ENCODE assay signal across 1 cellular context in the genomic region with DNA sequence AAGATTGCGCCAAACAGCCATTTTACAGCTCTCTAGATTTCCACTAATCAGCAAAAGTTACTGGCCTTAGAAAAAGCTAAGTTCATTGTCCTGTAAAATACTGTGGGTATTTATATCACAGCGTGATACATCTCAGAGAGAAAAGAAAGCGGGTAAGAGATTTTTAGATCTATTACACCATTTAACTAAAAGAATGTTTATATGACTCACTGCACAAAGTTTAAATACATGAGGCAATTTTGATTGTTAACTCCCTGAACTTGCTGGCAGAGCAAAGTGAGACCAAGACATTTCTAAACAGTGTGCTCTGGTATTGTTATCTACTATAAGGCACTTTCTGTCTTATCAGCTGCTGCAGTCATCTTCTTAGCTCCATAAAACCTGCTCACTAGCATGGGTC.
TF ChIP-seq lines count a peak whose summit lies in the region.

No MANE protein-coding gene starts in this region.

TF ChIP-seq in HEK293, 187 proteins besides CTCF, POLR2A, EP300 and RAD21 (continued from another document and continues in another):
- peak; percentile 81 for TF ChIP-seq TCF7L2 (IDR thresholded peaks at IDR 0.05; ENCODE audit: borderline replicate concordance, low read depth, low read length)
- TF ChIP-seq SP3 (tag by site-specific recombination; IDR thresholded peaks at IDR 0.05), result no peak
- TF ChIP-seq ZNF114 (tag by site-specific recombination; IDR thresholded peaks at IDR 0.05), result no peak
- TF ChIP-seq KLF8 (tag by site-specific recombination; IDR thresholded peaks at IDR 0.05), result peak; percentile 13; the same call in 1 of the 2 replicates
- TF ChIP-seq ZNF473 (tag by site-specific recombination; IDR thresholded peaks at IDR 0.05), result no peak
- TF ChIP-seq BCL6B (tag by site-specific recombination; IDR thresholded peaks at IDR 0.05), result no peak
- TF ChIP-seq ZNF138 (tag by site-specific recombination; IDR thresholded peaks at IDR 0.05; ENCODE audit: borderline replicate concordance), result no peak
- no peak for TF ChIP-seq ZNF549 (tag by site-specific recombination; IDR thresholded peaks at IDR 0.05)
- TF ChIP-seq ZNF701 (tag by site-specific recombination; IDR thresholded peaks at IDR 0.05), result no peak
- TF ChIP-seq, protein P1, sequence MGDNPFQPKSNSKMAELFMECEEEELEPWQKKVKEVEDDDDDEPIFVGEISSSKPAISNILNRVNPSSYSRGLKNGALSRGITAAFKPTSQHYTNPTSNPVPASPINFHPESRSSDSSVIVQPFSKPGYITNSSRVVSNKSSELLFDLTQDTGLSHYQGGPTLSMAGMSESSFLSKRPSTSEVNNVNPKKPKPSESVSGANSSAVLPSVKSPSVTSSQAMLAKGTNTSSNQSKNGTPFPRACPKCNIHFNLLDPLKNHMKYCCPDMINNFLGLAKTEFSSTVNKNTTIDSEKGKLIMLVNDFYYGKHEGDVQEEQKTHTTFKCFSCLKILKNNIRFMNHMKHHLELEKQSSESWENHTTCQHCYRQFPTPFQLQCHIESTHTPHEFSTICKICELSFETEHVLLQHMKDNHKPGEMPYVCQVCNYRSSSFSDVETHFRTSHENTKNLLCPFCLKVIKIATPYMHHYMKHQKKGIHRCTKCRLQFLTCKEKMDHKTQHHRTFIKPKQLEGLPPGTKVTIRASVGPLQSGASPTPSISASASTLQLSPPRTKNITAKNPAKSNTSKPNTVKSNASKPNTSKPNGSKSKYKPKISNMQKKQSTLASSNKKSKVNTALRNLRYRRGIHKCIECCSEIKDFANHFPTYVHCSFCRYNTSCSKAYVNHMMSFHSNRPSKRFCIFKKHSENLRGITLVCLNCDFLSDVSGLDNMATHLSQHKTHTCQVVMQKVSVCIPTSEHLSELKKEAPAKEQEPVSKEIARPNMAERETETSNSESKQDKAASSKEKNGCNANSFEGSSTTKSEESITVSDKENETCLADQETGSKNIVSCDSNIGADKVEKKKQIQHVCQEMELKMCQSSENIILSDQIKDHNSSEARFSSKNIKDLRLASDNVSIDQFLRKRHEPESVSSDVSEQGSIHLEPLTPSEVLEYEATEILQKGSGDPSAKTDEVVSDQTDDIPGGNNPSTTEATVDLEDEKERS (tag by site-specific recombination; IDR thresholded peaks at IDR 0.05), result no peak
- TF ChIP-seq ZBTB7A (tag by site-specific recombination; IDR thresholded peaks at IDR 0.05; ENCODE audit: low read depth), result no peak
- 0 out of 2 replicates have a peak, but pooled peaks have one; percentile 9 for TF ChIP-seq ATF2 (tag by site-specific recombination; IDR thresholded peaks at IDR 0.05; ENCODE audit: low read depth)
- TF ChIP-seq ZNF48 (tag by site-specific recombination; IDR thresholded peaks at IDR 0.05), result no peak
- TF ChIP-seq ZNF24 (tag by site-specific recombination; IDR thresholded peaks at IDR 0.05), result no peak
- TF ChIP-seq SP7 (tag by site-specific recombination; IDR thresholded peaks at IDR 0.05), result no peak
- TF ChIP-seq, protein P2, sequence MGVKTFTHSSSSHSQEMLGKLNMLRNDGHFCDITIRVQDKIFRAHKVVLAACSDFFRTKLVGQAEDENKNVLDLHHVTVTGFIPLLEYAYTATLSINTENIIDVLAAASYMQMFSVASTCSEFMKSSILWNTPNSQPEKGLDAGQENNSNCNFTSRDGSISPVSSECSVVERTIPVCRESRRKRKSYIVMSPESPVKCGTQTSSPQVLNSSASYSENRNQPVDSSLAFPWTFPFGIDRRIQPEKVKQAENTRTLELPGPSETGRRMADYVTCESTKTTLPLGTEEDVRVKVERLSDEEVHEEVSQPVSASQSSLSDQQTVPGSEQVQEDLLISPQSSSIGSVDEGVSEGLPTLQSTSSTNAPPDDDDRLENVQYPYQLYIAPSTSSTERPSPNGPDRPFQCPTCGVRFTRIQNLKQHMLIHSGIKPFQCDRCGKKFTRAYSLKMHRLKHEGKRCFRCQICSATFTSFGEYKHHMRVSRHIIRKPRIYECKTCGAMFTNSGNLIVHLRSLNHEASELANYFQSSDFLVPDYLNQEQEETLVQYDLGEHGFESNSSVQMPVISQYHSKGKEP (tag by site-specific recombination; IDR thresholded peaks at IDR 0.05), result no peak
- TF ChIP-seq ZNF501 (tag by site-specific recombination; IDR thresholded peaks at IDR 0.05), result no peak
- no peak for TF ChIP-seq ZFHX2 (tag by site-specific recombination; conservative IDR thresholded peaks at IDR 0.05)
- TF ChIP-seq ZNF558 (tag by site-specific recombination; IDR thresholded peaks at IDR 0.05), result no peak
- TF ChIP-seq, protein P3, sequence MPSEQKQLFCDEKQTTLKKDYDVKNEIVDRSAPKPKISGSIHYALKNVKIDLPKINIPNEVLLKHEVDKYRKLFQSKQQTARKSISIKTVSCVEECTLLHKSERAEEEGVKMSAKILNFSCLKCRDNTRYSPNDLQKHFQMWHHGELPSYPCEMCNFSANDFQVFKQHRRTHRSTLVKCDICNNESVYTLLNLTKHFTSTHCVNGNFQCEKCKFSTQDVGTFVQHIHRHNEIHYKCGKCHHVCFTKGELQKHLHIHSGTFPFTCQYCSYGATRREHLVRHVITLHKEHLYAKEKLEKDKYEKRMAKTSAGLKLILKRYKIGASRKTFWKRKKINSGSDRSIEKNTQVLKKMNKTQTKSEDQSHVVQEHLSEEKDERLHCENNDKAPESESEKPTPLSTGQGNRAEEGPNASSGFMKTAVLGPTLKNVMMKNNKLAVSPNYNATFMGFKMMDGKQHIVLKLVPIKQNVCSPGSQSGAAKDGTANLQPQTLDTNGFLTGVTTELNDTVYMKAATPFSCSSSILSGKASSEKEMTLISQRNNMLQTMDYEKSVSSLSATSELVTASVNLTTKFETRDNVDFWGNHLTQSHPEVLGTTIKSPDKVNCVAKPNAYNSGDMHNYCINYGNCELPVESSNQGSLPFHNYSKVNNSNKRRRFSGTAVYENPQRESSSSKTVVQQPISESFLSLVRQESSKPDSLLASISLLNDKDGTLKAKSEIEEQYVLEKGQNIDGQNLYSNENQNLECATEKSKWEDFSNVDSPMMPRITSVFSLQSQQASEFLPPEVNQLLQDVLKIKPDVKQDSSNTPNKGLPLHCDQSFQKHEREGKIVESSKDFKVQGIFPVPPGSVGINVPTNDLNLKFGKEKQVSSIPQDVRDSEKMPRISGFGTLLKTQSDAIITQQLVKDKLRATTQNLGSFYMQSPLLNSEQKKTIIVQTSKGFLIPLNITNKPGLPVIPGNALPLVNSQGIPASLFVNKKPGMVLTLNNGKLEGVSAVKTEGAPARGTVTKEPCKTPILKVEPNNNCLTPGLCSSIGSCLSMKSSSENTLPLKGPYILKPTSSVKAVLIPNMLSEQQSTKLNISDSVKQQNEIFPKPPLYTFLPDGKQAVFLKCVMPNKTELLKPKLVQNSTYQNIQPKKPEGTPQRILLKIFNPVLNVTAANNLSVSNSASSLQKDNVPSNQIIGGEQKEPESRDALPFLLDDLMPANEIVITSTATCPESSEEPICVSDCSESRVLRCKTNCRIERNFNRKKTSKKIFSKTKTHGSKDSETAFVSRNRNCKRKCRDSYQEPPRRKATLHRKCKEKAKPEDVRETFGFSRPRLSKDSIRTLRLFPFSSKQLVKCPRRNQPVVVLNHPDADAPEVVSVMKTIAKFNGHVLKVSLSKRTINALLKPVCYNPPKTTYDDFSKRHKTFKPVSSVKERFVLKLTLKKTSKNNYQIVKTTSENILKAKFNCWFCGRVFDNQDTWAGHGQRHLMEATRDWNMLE (tag by site-specific recombination; conservative IDR thresholded peaks at IDR 0.05; ENCODE audit: low read depth), result no peak; the same call in 1 of the 2 replicates
- no peak for TF ChIP-seq ZSCAN23 (tag by site-specific recombination; IDR thresholded peaks at IDR 0.05)
- TF ChIP-seq, protein P4, sequence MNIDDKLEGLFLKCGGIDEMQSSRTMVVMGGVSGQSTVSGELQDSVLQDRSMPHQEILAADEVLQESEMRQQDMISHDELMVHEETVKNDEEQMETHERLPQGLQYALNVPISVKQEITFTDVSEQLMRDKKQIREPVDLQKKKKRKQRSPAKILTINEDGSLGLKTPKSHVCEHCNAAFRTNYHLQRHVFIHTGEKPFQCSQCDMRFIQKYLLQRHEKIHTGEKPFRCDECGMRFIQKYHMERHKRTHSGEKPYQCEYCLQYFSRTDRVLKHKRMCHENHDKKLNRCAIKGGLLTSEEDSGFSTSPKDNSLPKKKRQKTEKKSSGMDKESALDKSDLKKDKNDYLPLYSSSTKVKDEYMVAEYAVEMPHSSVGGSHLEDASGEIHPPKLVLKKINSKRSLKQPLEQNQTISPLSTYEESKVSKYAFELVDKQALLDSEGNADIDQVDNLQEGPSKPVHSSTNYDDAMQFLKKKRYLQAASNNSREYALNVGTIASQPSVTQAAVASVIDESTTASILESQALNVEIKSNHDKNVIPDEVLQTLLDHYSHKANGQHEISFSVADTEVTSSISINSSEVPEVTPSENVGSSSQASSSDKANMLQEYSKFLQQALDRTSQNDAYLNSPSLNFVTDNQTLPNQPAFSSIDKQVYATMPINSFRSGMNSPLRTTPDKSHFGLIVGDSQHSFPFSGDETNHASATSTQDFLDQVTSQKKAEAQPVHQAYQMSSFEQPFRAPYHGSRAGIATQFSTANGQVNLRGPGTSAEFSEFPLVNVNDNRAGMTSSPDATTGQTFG (tag by site-specific recombination; IDR thresholded peaks at IDR 0.05; ENCODE audit: borderline replicate concordance), result no peak
- no peak for TF ChIP-seq GLIS2 (tag by site-specific recombination; IDR thresholded peaks at IDR 0.05)
- no peak for TF ChIP-seq ZNF132 (tag by site-specific recombination; IDR thresholded peaks at IDR 0.05; ENCODE audit: borderline replicate concordance)
- no peak for TF ChIP-seq BCL11A (tag by site-specific recombination; IDR thresholded peaks at IDR 0.05; ENCODE audit: low read depth)
- TF ChIP-seq ZNF169 (tag by site-specific recombination; IDR thresholded peaks at IDR 0.05), result no peak
- no peak for TF ChIP-seq PRDM10 (tag by site-specific recombination; IDR thresholded peaks at IDR 0.05)
- peak; percentile 92; the same call in 1 of the 2 replicates for TF ChIP-seq ZNF660 (tag by site-specific recombination; IDR thresholded peaks at IDR 0.05)
- TF ChIP-seq HOXC10 (CRISPR knock-in tag; IDR thresholded peaks at IDR 0.05), result no peak
- TF ChIP-seq ZNF426 (tag by site-specific recombination; IDR thresholded peaks at IDR 0.05), result no peak
- no peak for TF ChIP-seq ZNF112 (tag by site-specific recombination; IDR thresholded peaks at IDR 0.05)
- 0 out of 2 replicates have a peak, but pooled peaks have one; percentile 9 for TF ChIP-seq ZNF580 (tag by site-specific recombination; IDR thresholded peaks at IDR 0.05)
- TF ChIP-seq ZNF488 (tag by site-specific recombination; IDR thresholded peaks at IDR 0.05), result no peak
